In genomic region chr20:1417273-1417672, GRCh38 we compare ENCODE assay signal across 14 cellular contexts. TPM values are rescaled to one million over a fixed set of nuclear protein-coding genes. Genes with fewer than 3 reads are reported as not detected.
DNase-seq lines count a peak whose midpoint lies in the region; ATAC-seq and TF ChIP-seq lines count a peak whose summit lies in the region.
"Had no signal": no experiment of that assay in that cellular context is flagged by ENCODE, and none has a peak within 500 bp of the region (broad histone marks: within the 10 kb centered on the region; RNA-seq: fewer than 3 reads in every experiment).

No MANE protein-coding gene starts in this region.

- H3K27ac Mint-ChIP-seq in naive thymus-derived CD4-positive, alpha-beta T cell, result no peak overlapping the region
- H3K27ac Mint-ChIP-seq: CD8-positive, alpha-beta T cell had no signal

- peaks cover 56% of the 10 kb centered on the region for H3K4me1 ChIP-seq in PC-3 (ENCODE audit: insufficient read depth, low read length)
- H3K4me1 ChIP-seq in neuronal stem cell (ENCODE audit: control insufficient read depth in 2 of 2, insufficient read depth in 1 of 2, low read depth in 1 of 2, low read length in 2 of 2), result peaks cover 0 to 8% of the 10 kb centered on the region in 2 donors
- no peaks in the 10 kb centered on the region for H3K4me1 ChIP-seq in naive thymus-derived CD4-positive, alpha-beta T cell (ENCODE audit: control insufficient read depth in 2 of 2, insufficient read depth in 2 of 2, low read length in 2 of 2)
- no peaks in the 10 kb centered on the region for H3K4me1 ChIP-seq in prostate gland (replicated peaks)
- H3K4me1 ChIP-seq: gastrocnemius medialis had no signal

- H3K79me2 ChIP-seq in PC-3 (ENCODE audit: low read length), result no peaks in the 10 kb centered on the region

- H3F3A ChIP-seq in PC-3 (ENCODE audit: low read length, unreplicated experiment), result peaks cover 9% of the 10 kb centered on the region

- H2BK15ac ChIP-seq in neuronal stem cell (ENCODE audit: low read length), result no peak overlapping the region

- H2AK5ac ChIP-seq in neuronal stem cell (ENCODE audit: low read depth, low read length), result no peak overlapping the region

- intact Hi-C loops in PC-3 (cut with micrococcal nuclease), result loop anchor here (5.0 kb wide), 1 partner anchor 35 kb away; no protein-coding TSS in a partner anchor
- intact Hi-C loops in naive thymus-derived CD4-positive, alpha-beta T cell (cut with micrococcal nuclease), result no loop called here
- intact Hi-C loops in prostate gland (cut with DNase I), result no loop called here

- no peak overlapping the region for H4K8ac ChIP-seq in neuronal stem cell (ENCODE audit: low read depth, low read length)

- no peak overlapping the region for H3K23ac ChIP-seq in neuronal stem cell (ENCODE audit: low read depth, low read length, poor library complexity)

- BruUV-seq in PC-3 (replicated peaks; lab: Mats Ljungman, UMichigan), result no TSS peak

- no peaks in the 10 kb centered on the region for H3K9me2 ChIP-seq in PC-3 (replicated peaks; ENCODE audit: low read length)

- H3K79me1 ChIP-seq in neuronal stem cell (ENCODE audit: low read depth, low read length), result no peaks in the 10 kb centered on the region

- H3K9me3 Mint-ChIP-seq in naive thymus-derived CD4-positive, alpha-beta T cell, result peaks cover 4 to 39% (median 19%) of the 10 kb centered on the region in 11 donors

- no peak overlapping the region for H2BK120ac ChIP-seq in neuronal stem cell (ENCODE audit: low read depth, low read length)

- no peak for TF ChIP-seq POLR2A in prostate gland (IDR thresholded peaks at IDR 0.05)

- H3K27ac ChIP-seq in PC-3 (ENCODE audit: low read length) (peak overlapping the region; percentile 81), neuronal stem cell (replicated peaks; ENCODE audit: low read length) (no peak overlapping the region), prostate gland (no peak overlapping the region)
- H3K27ac ChIP-seq in naive thymus-derived CD4-positive, alpha-beta T cell (ENCODE audit: low read depth, low read length), result no peak overlapping the region
- H3K27ac ChIP-seq: gastrocnemius medialis, skin epidermis had no signal

- no peak overlapping the region for H3K14ac ChIP-seq in neuronal stem cell (ENCODE audit: low read length)

- H3K4me3 Mint-ChIP-seq in naive thymus-derived CD4-positive, alpha-beta T cell, result no peak overlapping the region
- H3K4me3 Mint-ChIP-seq: CD8-positive, alpha-beta T cell had no signal

- no peaks in the 10 kb centered on the region for H3K36me3 ChIP-seq in PC-3 (ENCODE audit: low read depth, low read length)
- no peaks in the 10 kb centered on the region for H3K36me3 ChIP-seq in neuronal stem cell (replicated peaks in 1 of 2; ENCODE audit: control insufficient read depth in 2 of 2, insufficient read depth in 2 of 2, low read length in 2 of 2)
- H3K36me3 ChIP-seq in naive thymus-derived CD4-positive, alpha-beta T cell (ENCODE audit: control insufficient read depth in 2 of 3, insufficient read depth in 3 of 3, low read length in 3 of 3), result no peaks in the 10 kb centered on the region
- H3K36me3 ChIP-seq in prostate gland, result no peaks in the 10 kb centered on the region
- H3K36me3 ChIP-seq: gastrocnemius medialis had no signal

- H3K9ac ChIP-seq in PC-3 (ENCODE audit: low read length) (no peak overlapping the region), neuronal stem cell (ENCODE audit: low read depth, low read length, poor library complexity) (no peak overlapping the region)

- WGBS in neuronal stem cell (ENCODE audit: extremely low coverage in 2 of 2, insufficient read length in 2 of 2, insufficient replicate concordance in 1 of 2), 2 donors, result no CpG with 5 or more reads among the region's 5 CpGs
- WGBS in prostate gland, result 60% methylated on average over 5 of the region's 5 CpGs

- H3K4me2 ChIP-seq in PC-3 (ENCODE audit: low read length) (peak overlapping the region; percentile 32), neuronal stem cell (ENCODE audit: insufficient read depth, low read length, poor library complexity, severe bottlenecking) (no peak overlapping the region)

- TF ChIP-seq CTCF in PC-3 (conservative IDR thresholded peaks at IDR 0.05; ENCODE audit: low read depth, low read length) (no peak), choroid plexus epithelial cell (conservative IDR thresholded peaks at IDR 0.05; ENCODE audit: low read depth, low read length) (no peak), prostate gland (IDR thresholded peaks at IDR 0.05) (no peak), GM10248 (IDR thresholded peaks at IDR 0.05; ENCODE audit: control extremely low read depth, extremely low read depth, low read depth, missing control alignments) (no peak)

- H2BK5ac ChIP-seq in neuronal stem cell (ENCODE audit: low read length), result no peak overlapping the region

- no peak overlapping the region for H2BK12ac ChIP-seq in neuronal stem cell (ENCODE audit: low read length)

- H3K36me3 Mint-ChIP-seq in naive thymus-derived CD4-positive, alpha-beta T cell, result peaks cover 6 to 21% (median 10%) of the 10 kb centered on the region in 5 donors

- POLR2A ChIA-PET in PC-3 (lab: Charles Lee; ENCODE audit: unreplicated experiment), result interaction anchor here (0.5 kb wide), 1 partner anchor 24 kb away, joined by 8 read pairs; no protein-coding TSS in a partner anchor
- POLR2A ChIA-PET in naive thymus-derived CD4-positive, alpha-beta T cell (lab: Charles Lee), result no interaction called here
- POLR2A ChIA-PET in GM10248 (lab: Yijun Ruan, JAX), result no interaction called here

- H2AFZ ChIP-seq in PC-3 (ENCODE audit: low read length) (no peak overlapping the region), neuronal stem cell (ENCODE audit: low read length) (peak overlapping the region; percentile 46)

- H3K9me3 ChIP-seq in PC-3 (ENCODE audit: low read length) (no peaks in the 10 kb centered on the region), neuronal stem cell (replicated peaks in 1 of 2; ENCODE audit: control insufficient read depth in 2 of 2, insufficient read depth in 1 of 2, low read depth in 1 of 2, low read length in 2 of 2) (peaks cover 3 to 5% of the 10 kb centered on the region in 2 donors), prostate gland (no peaks in the 10 kb centered on the region)
- peaks cover 0 to 17% (median 7%) of the 10 kb centered on the region in 3 experiments for H3K9me3 ChIP-seq in naive thymus-derived CD4-positive, alpha-beta T cell (ENCODE audit: control insufficient read depth in 2 of 3, low read length in 3 of 3)

- CTCF ChIA-PET in PC-3 (lab: Charles Lee) (no interaction called here), GM10248 (lab: Yijun Ruan, JAX) (no interaction called here)
- CTCF ChIA-PET in naive thymus-derived CD4-positive, alpha-beta T cell (lab: Charles Lee), result no interaction called here

- H3K4me1 Mint-ChIP-seq in naive thymus-derived CD4-positive, alpha-beta T cell, result peaks cover 0 to 4% (median 0%) of the 10 kb centered on the region in 7 donors

- DNase-seq in GM03348 (ENCODE audit: low spot score), result peak; percentile 31
- peak; percentile 90 for DNase-seq in PC-3
- peak; percentile 56 for DNase-seq in choroid plexus epithelial cell (ENCODE audit: low read depth)
- DNase-seq in neuronal stem cell (ENCODE audit: low spot score), result no peak
- no peak for DNase-seq in naive thymus-derived CD4-positive, alpha-beta T cell
- no peak for DNase-seq in prostate gland (ENCODE audit: low spot score)
- no peak for DNase-seq in GM10248 (ENCODE audit: extremely low spot score)
- DNase-seq: activated naive CD4-positive, alpha-beta T cell treated with anti-CD3 and anti-CD28 coated beads, Interleukin-2, amount 50 U/mL, for 16 hours; CD8-positive, alpha-beta T cell; gastrocnemius medialis; kidney; MM.1S had no signal

- no peaks in the 10 kb centered on the region for H4K20me1 ChIP-seq in PC-3 (ENCODE audit: low read length)

- peaks cover 0 to 26% (median 10%) of the 10 kb centered on the region in 5 donors for H3K27me3 Mint-ChIP-seq in naive thymus-derived CD4-positive, alpha-beta T cell

- no peak overlapping the region for H3K18ac ChIP-seq in neuronal stem cell (ENCODE audit: low read length)

- H3K4me3 ChIP-seq in PC-3 (ENCODE audit: low read length) (no peak overlapping the region), choroid plexus epithelial cell (ENCODE audit: low read depth, low read length) (no peak overlapping the region), neuronal stem cell (ENCODE audit: low read length in 2 of 2) (no peak overlapping the region), prostate gland (no peak overlapping the region)
- no peak overlapping the region for H3K4me3 ChIP-seq in naive thymus-derived CD4-positive, alpha-beta T cell (ENCODE audit: low read length)
- H3K4me3 ChIP-seq: gastrocnemius medialis, skin epidermis had no signal

- H3K27me3 ChIP-seq in PC-3 (ENCODE audit: low read length), result no peaks in the 10 kb centered on the region
- no peaks in the 10 kb centered on the region for H3K27me3 ChIP-seq in neuronal stem cell (ENCODE audit: control insufficient read depth in 3 of 3, insufficient read depth in 3 of 3, low read depth in 1 of 3, low read length in 3 of 3)
- H3K27me3 ChIP-seq in naive thymus-derived CD4-positive, alpha-beta T cell (ENCODE audit: control insufficient read depth in 2 of 2, insufficient read depth in 2 of 2, low read length in 2 of 2), result no peaks in the 10 kb centered on the region
- H3K27me3 ChIP-seq in prostate gland (replicated peaks; ENCODE audit: insufficient read depth), result no peaks in the 10 kb centered on the region
- H3K27me3 ChIP-seq: gastrocnemius medialis had no signal

- ATAC-seq in PC-3 (peak; percentile 37), GM19035 (IDR thresholded peaks at IDR 0.05; ENCODE audit: unreplicated experiment) (no peak)
- ATAC-seq in naive thymus-derived CD4-positive, alpha-beta T cell, result no peak
- ATAC-seq: CD8-positive, alpha-beta T cell; gastrocnemius medialis had no signal

- H4K91ac ChIP-seq in neuronal stem cell (ENCODE audit: low read depth, low read length, poor library complexity), result no peak overlapping the region

- no peak overlapping the region for H3K4ac ChIP-seq in neuronal stem cell (ENCODE audit: low read length)

RNA-seq across cellular contexts. Expression of gene FKBP1A, which starts 24.4 kb away (rescaled TPM):
- total RNA-seq in PC-3 (2014; rRNA removed) (178 and 198 TPM in 2 replicates), prostate gland (100 to 1,000 TPM; 103 to 161 TPM)
- polyA plus RNA-seq in neuronal stem cell (2013, experiment 1 of 2), result 179 TPM
- 189 TPM for polyA plus RNA-seq in neuronal stem cell (2013, experiment 2 of 2)
- 100 to 1,000 TPM in 2 of 5 experiments, 10 to 100 TPM in 3; 74.5 to 253 (median 93.1) TPM for total RNA-seq in naive thymus-derived CD4-positive, alpha-beta T cell
- polyA plus RNA-seq in naive thymus-derived CD4-positive, alpha-beta T cell, result 10 to 100 TPM; 46.5 to 46.7 TPM

RNA-seq across cellular contexts. Expression of gene NSFL1C, which starts 49.4 kb away (rescaled TPM):
- 170 and 217 TPM in 2 replicates for total RNA-seq in PC-3 (2014; rRNA removed)
- 66.4 TPM for polyA plus RNA-seq in neuronal stem cell (2013, experiment 1 of 2)
- polyA plus RNA-seq in neuronal stem cell (2013, experiment 2 of 2), result 66.1 TPM
- 10 to 100 TPM; 59.3 to 80.0 (median 64.7) TPM for total RNA-seq in naive thymus-derived CD4-positive, alpha-beta T cell
- polyA plus RNA-seq in naive thymus-derived CD4-positive, alpha-beta T cell, result 10 to 100 TPM; 80.4 to 81.8 TPM
- 10 to 100 TPM; 43.0 to 54.5 TPM for total RNA-seq in prostate gland

Comparison
In these comparisons a context has a peak if more than half of its experiments do, and no peak if none do; other contexts are left out.
1. DNase-seq: peak in GM03348 (single experiment), PC-3 (single experiment) and choroid plexus epithelial cell (single experiment); none in neuronal stem cell (single experiment), naive thymus-derived CD4-positive, alpha-beta T cell (0 of 9), prostate gland (single experiment) and GM10248 (single experiment).